ENCODE assay signal across 1 cellular context in the genomic region with DNA sequence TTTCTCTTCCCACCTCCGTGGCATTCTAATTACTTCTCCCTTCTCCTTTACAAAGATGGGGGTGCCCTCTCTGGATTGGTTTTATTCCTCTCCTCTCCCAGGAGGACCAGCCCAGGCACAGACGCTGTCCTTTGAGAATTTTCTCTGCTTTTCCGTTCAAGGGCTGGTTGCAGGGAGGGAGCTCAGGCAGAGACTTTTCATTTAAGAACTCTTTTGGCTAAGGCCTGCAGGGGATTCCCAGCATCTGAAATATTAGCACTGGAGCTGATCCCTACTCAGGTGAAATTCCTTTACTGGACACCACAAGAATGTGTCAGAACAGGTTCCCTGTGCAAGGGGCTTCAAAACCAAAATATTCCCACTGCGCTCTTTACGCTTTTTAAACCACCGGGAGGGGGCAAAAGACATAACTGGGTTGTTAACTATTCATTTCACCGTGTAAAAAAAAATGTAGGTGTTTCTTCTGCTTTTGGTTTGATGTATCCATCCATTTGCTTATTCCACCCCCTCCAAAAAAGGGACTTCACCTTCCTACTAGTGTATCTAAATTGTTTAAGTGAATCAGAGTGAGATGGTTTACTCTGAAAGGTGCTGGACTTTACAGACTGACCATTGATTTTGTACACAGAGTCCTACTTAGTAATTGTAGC.
TF ChIP-seq lines count a peak whose summit lies in the region.

No MANE protein-coding gene starts in this region.

TF ChIP-seq in GM12878, 131 proteins besides CTCF, POLR2A, EP300 and RAD21 (continued from another document):
- TF ChIP-seq, protein P1, sequence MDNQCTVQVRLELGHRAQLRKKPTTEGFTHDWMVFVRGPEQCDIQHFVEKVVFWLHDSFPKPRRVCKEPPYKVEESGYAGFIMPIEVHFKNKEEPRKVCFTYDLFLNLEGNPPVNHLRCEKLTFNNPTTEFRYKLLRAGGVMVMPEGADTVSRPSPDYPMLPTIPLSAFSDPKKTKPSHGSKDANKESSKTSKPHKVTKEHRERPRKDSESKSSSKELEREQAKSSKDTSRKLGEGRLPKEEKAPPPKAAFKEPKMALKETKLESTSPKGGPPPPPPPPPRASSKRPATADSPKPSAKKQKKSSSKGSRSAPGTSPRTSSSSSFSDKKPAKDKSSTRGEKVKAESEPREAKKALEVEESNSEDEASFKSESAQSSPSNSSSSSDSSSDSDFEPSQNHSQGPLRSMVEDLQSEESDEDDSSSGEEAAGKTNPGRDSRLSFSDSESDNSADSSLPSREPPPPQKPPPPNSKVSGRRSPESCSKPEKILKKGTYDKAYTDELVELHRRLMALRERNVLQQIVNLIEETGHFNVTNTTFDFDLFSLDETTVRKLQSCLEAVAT (IDR thresholded peaks at IDR 0.05), result 0 out of 2 replicates have a peak, but pooled peaks have one; percentile 26
- TF ChIP-seq JUNB (IDR thresholded peaks at IDR 0.05) (peak; percentile 28; the same call in 1 of the 2 replicates), PML (IDR thresholded peaks at IDR 0.05; ENCODE audit: low read length) (peak; percentile 41; the same call in 1 of the 2 replicates), CBX5 (IDR thresholded peaks at IDR 0.05; ENCODE audit: low read depth) (peak; percentile 52; the same call in 1 of the 2 replicates), EED (IDR thresholded peaks at IDR 0.05; ENCODE audit: low read depth) (peak; percentile 30; the same call in 1 of the 2 replicates), RUNX3 (IDR thresholded peaks at IDR 0.05; ENCODE audit: low read length) (peak; percentile 57; the same call in 1 of the 2 replicates), IKZF1 (conservative IDR thresholded peaks at IDR 0.05) (0 out of 2 replicates have a peak, but pooled peaks have one; percentile 23), RAD51 (IDR thresholded peaks at IDR 0.05) (no peak)
- TF ChIP-seq, protein P2, sequence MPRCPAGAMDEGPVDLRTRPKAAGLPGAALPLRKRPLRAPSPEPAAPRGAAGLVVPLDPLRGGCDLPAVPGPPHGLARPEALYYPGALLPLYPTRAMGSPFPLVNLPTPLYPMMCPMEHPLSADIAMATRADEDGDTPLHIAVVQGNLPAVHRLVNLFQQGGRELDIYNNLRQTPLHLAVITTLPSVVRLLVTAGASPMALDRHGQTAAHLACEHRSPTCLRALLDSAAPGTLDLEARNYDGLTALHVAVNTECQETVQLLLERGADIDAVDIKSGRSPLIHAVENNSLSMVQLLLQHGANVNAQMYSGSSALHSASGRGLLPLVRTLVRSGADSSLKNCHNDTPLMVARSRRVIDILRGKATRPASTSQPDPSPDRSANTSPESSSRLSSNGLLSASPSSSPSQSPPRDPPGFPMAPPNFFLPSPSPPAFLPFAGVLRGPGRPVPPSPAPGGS (IDR thresholded peaks at IDR 0.05; ENCODE audit: borderline replicate concordance, insufficient read depth, low read depth, low read length, poor library complexity, severe bottlenecking), result no peak
- TF ChIP-seq, protein P3, sequence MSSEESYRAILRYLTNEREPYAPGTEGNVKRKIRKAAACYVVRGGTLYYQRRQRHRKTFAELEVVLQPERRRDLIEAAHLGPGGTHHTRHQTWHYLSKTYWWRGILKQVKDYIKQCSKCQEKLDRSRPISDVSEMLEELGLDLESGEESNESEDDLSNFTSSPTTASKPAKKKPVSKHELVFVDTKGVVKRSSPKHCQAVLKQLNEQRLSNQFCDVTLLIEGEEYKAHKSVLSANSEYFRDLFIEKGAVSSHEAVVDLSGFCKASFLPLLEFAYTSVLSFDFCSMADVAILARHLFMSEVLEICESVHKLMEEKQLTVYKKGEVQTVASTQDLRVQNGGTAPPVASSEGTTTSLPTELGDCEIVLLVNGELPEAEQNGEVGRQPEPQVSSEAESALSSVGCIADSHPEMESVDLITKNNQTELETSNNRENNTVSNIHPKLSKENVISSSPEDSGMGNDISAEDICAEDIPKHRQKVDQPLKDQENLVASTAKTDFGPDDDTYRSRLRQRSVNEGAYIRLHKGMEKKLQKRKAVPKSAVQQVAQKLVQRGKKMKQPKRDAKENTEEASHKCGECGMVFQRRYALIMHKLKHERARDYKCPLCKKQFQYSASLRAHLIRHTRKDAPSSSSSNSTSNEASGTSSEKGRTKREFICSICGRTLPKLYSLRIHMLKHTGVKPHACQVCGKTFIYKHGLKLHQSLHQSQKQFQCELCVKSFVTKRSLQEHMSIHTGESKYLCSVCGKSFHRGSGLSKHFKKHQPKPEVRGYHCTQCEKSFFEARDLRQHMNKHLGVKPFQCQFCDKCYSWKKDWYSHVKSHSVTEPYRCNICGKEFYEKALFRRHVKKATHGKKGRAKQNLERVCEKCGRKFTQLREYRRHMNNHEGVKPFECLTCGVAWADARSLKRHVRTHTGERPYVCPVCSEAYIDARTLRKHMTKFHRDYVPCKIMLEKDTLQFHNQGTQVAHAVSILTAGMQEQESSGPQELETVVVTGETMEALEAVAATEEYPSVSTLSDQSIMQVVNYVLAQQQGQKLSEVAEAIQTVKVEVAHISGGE (CRISPR knock-in tag; IDR thresholded peaks at IDR 0.05), result no peak
